ENCODE assay signal across 24 cellular contexts in genomic region chr14:95106966-95107365, GRCh38.
"Had no signal": no experiment of that assay in that cellular context is flagged by ENCODE, and none has a peak within 500 bp of the region (broad histone marks: within the 10 kb centered on the region; RNA-seq: fewer than 3 reads in every experiment).

No MANE protein-coding gene starts in this region.

- H3K4me1 ChIP-seq: prostate gland, spleen, upper lobe of left lung had no signal

- H3K27ac ChIP-seq: cardiac muscle cell, neutrophil, ovary, prostate gland, spleen, thoracic aorta, upper lobe of left lung had no signal

- H3K4me3 Mint-ChIP-seq: activated B cell treated with CpG ODN at 0.5 μM for 24 hours; activated CD4-positive, alpha-beta T cell treated with anti-CD3 and anti-CD28 coated beads for 36 hours; activated naive CD4-positive, alpha-beta T cell treated with anti-CD3 and anti-CD28 coated beads for 36 hours; activated naive CD8-positive, alpha-beta T cell treated with anti-CD3 and anti-CD28 coated beads, Interleukin-2, amount 10 ng/mL, durations not matched to agents 7 days and 5 days; activated T-cell treated with anti-CD3 and anti-CD28 coated beads, Interleukin-2, amount 50 U/mL, for 4 hours; endodermal cell; memory B cell; nephron had no signal

- DNase-seq: activated B cell treated with CpG ODN at 0.5 μM for 24 hours; activated CD4-positive, alpha-beta T cell treated with anti-CD3 and anti-CD28 coated beads for 36 hours; activated CD4-positive, alpha-beta T cell treated with anti-CD3 and anti-CD28 coated beads, Interleukin-2, amount 50 U/mL, for 4 hours; activated CD8-positive, alpha-beta memory T cell treated with anti-CD3 and anti-CD28 coated beads, Interleukin-2, amount 50 U/mL, for 48 hours; activated naive CD4-positive, alpha-beta T cell treated with anti-CD3 and anti-CD28 coated beads for 36 hours; activated naive CD8-positive, alpha-beta T cell treated with anti-CD3 and anti-CD28 coated beads, Interleukin-2, amount 10 ng/mL, durations not matched to agents 7 days and 5 days; activated T-cell treated with anti-CD3 and anti-CD28 coated beads, Interleukin-2, amount 50 U/mL, for 4 hours; amygdala; cortex of kidney; endodermal cell; hypothalamus; ovary; spleen; stimulated activated CD4-positive, alpha-beta T cell treated with anti-CD3 and anti-CD28 coated beads, Interleukin-4, amount 100 ng/mL, for 1 hour; stimulated activated naive CD4-positive, alpha-beta T cell; T-helper 1 cell; T-helper 9 cell had no signal

- H3K9me3 ChIP-seq: neutrophil, ovary, prostate gland, spleen, thoracic aorta, upper lobe of left lung had no signal

- H3K36me3 ChIP-seq: ovary had no signal

- H3K4me3 ChIP-seq: cardiac muscle cell, ovary, prostate gland, spleen, thoracic aorta, upper lobe of left lung had no signal

- H3K9me3 Mint-ChIP-seq: activated B cell treated with CpG ODN at 0.5 μM for 24 hours; activated naive CD4-positive, alpha-beta T cell treated with anti-CD3 and anti-CD28 coated beads for 36 hours; activated naive CD8-positive, alpha-beta T cell treated with anti-CD3 and anti-CD28 coated beads, Interleukin-2, amount 10 ng/mL, durations not matched to agents 7 days and 5 days; activated T-cell treated with anti-CD3 and anti-CD28 coated beads, Interleukin-2, amount 50 U/mL, for 4 hours; endodermal cell; memory B cell; nephron had no signal

- H3K27me3 Mint-ChIP-seq: activated B cell treated with CpG ODN at 0.5 μM for 24 hours; activated CD4-positive, alpha-beta T cell treated with anti-CD3 and anti-CD28 coated beads for 36 hours; activated naive CD8-positive, alpha-beta T cell treated with anti-CD3 and anti-CD28 coated beads, Interleukin-2, amount 10 ng/mL, durations not matched to agents 7 days and 5 days; memory B cell had no signal

- H3K27me3 ChIP-seq: cardiac muscle cell, neutrophil, ovary, spleen, upper lobe of left lung had no signal

- H3K27ac Mint-ChIP-seq: activated B cell treated with CpG ODN at 0.5 μM for 24 hours; activated CD4-positive, alpha-beta T cell treated with anti-CD3 and anti-CD28 coated beads for 36 hours; activated naive CD4-positive, alpha-beta T cell treated with anti-CD3 and anti-CD28 coated beads for 36 hours; activated naive CD8-positive, alpha-beta T cell treated with anti-CD3 and anti-CD28 coated beads, Interleukin-2, amount 10 ng/mL, durations not matched to agents 7 days and 5 days; endodermal cell; memory B cell; nephron had no signal

- H3K4me1 Mint-ChIP-seq: activated B cell treated with CpG ODN at 0.5 μM for 24 hours; activated CD4-positive, alpha-beta T cell treated with anti-CD3 and anti-CD28 coated beads for 36 hours; activated naive CD8-positive, alpha-beta T cell treated with anti-CD3 and anti-CD28 coated beads, Interleukin-2, amount 10 ng/mL, durations not matched to agents 7 days and 5 days had no signal

- ATAC-seq: activated CD4-positive, alpha-beta T cell treated with anti-CD3 and anti-CD28 coated beads for 36 hours; activated T-cell treated with anti-CD3 and anti-CD28 coated beads, Interleukin-2, amount 50 U/mL, for 4 hours had no signal
